1 cellular context compared by ENCODE assay signal in genomic region chr2:222944971-222945740, GRCh38.
TF ChIP-seq lines count a peak whose summit lies in the region.

No MANE protein-coding gene starts in this region.

TF ChIP-seq in IMR-90, 13 proteins besides CTCF, POLR2A, EP300 and RAD21:
- TF ChIP-seq NFE2L2 (IDR thresholded peaks at IDR 0.05; ENCODE audit: low read depth, low read length): no peak
- TF ChIP-seq SMC3 (IDR thresholded peaks at IDR 0.05; ENCODE audit: low read depth, low read length): no peak
- TF ChIP-seq CEBPB (IDR thresholded peaks at IDR 0.05; ENCODE audit: low read depth, low read length): no peak
- no peak for TF ChIP-seq CHD1 (IDR thresholded peaks at IDR 0.05; ENCODE audit: low read depth, low read length)
- TF ChIP-seq MAZ (IDR thresholded peaks at IDR 0.05; ENCODE audit: borderline replicate concordance, low read depth, low read length): no peak
- TF ChIP-seq RFX5 (IDR thresholded peaks at IDR 0.05; ENCODE audit: low read depth, low read length): no peak
- no peak for TF ChIP-seq BHLHE40 (IDR thresholded peaks at IDR 0.05; ENCODE audit: low read depth, low read length)
- TF ChIP-seq ELK1 (IDR thresholded peaks at IDR 0.05; ENCODE audit: borderline replicate concordance, low read depth, low read length): no peak
- TF ChIP-seq RCOR1 (IDR thresholded peaks at IDR 0.05; ENCODE audit: insufficient replicate concordance, low read length): no peak
- TF ChIP-seq MAFK (IDR thresholded peaks at IDR 0.05; ENCODE audit: low read depth, low read length): no peak
- TF ChIP-seq USF2 (IDR thresholded peaks at IDR 0.05; ENCODE audit: low read depth, low read length): no peak
- no peak for TF ChIP-seq FOS (IDR thresholded peaks at IDR 0.05; ENCODE audit: low read depth, low read length)
